ENCODE assay signal across 1 cellular context in genomic region chr1:205749826-205750682, GRCh38.
TF ChIP-seq lines count a peak whose summit lies in the region.

Gene NUCKS1 (minus strand): TSS chr1:205750182. CDS start chr1:205749973, 209 bp downstream.

TF ChIP-seq in GM12878, 131 proteins besides CTCF, POLR2A, EP300 and RAD21 (continued from another document and continues in another):
- no peak for TF ChIP-seq BCL3 (IDR thresholded peaks at IDR 0.05; ENCODE audit: borderline replicate concordance, insufficient read depth, low read depth, low read length, poor library complexity, severe bottlenecking)
- TF ChIP-seq DPF2 (IDR thresholded peaks at IDR 0.05), result peak; percentile 47; the same call in 1 of the 2 replicates
- TF ChIP-seq CHD2 (IDR thresholded peaks at IDR 0.05; ENCODE audit: borderline replicate concordance, low read depth, low read length), result peak; percentile 83
- peak; percentile 92 for TF ChIP-seq RELA (IDR thresholded peaks at IDR 0.05; ENCODE audit: borderline replicate concordance, partially characterized antibody)
- peak; percentile 51 for TF ChIP-seq FOS (IDR thresholded peaks at IDR 0.05; ENCODE audit: borderline replicate concordance, extremely low read depth, insufficient read length)
- TF ChIP-seq EED (IDR thresholded peaks at IDR 0.05; ENCODE audit: low read depth), result no peak
- peak; percentile 91 for TF ChIP-seq RELB (IDR thresholded peaks at IDR 0.05; ENCODE audit: low read depth)
- TF ChIP-seq IRF5 (IDR thresholded peaks at IDR 0.05; ENCODE audit: borderline replicate concordance), result no peak
- no peak for TF ChIP-seq PRDM15 (CRISPR knock-in tag; IDR thresholded peaks at IDR 0.05)
- no peak for TF ChIP-seq SIX5 (IDR thresholded peaks at IDR 0.05; ENCODE audit: low read depth, low read length, severe bottlenecking)
- no peak for TF ChIP-seq TBL1XR1 (IDR thresholded peaks at IDR 0.05; ENCODE audit: low read depth, low read length)
- TF ChIP-seq ZNF207 (IDR thresholded peaks at IDR 0.05; ENCODE audit: borderline replicate concordance), result peak; percentile 74; the same call in 1 of the 2 replicates
- TF ChIP-seq BCL11A (IDR thresholded peaks at IDR 0.05; ENCODE audit: low read depth, low read length), result no peak
- peak; percentile 73; the same call in 1 of the 2 replicates for TF ChIP-seq CREM (IDR thresholded peaks at IDR 0.05; ENCODE audit: low read depth)
- TF ChIP-seq FOXM1 (IDR thresholded peaks at IDR 0.05; ENCODE audit: low read depth, low read length), result peak; percentile 98
- no peak for TF ChIP-seq BCLAF1 (IDR thresholded peaks at IDR 0.05)
- TF ChIP-seq ZNF592 (IDR thresholded peaks at IDR 0.05), result peak; percentile 74; the same call in 1 of the 2 replicates
- TF ChIP-seq MAX (IDR thresholded peaks at IDR 0.05; ENCODE audit: low read depth, low read length), result peak; percentile 54; the same call in 1 of the 2 replicates
- TF ChIP-seq HDAC6 (IDR thresholded peaks at IDR 0.05; ENCODE audit: unreplicated experiment), result no peak
- peak; percentile 93 for TF ChIP-seq NBN (IDR thresholded peaks at IDR 0.05)
- TF ChIP-seq ATF2 (IDR thresholded peaks at IDR 0.05; ENCODE audit: low read length), result no peak
- TF ChIP-seq IRF4 (IDR thresholded peaks at IDR 0.05; ENCODE audit: low read depth, low read length), result peak; percentile 77
- no peak for TF ChIP-seq ASH2L (IDR thresholded peaks at IDR 0.05; ENCODE audit: borderline replicate concordance, low read depth)
- no peak for TF ChIP-seq KDM1A (IDR thresholded peaks at IDR 0.05; ENCODE audit: borderline replicate concordance)
- TF ChIP-seq STAT3 (IDR thresholded peaks at IDR 0.05; ENCODE audit: low read depth, low read length), result no peak
- TF ChIP-seq NFYA (IDR thresholded peaks at IDR 0.05; ENCODE audit: borderline replicate concordance, low read depth, low read length), result peak; percentile 18; the same call in 1 of the 2 replicates
- TF ChIP-seq SMARCA5 (IDR thresholded peaks at IDR 0.05), result peak; percentile 87; the same call in 1 of the 2 replicates
- peak; percentile 92 for TF ChIP-seq CREB1 (IDR thresholded peaks at IDR 0.05; ENCODE audit: low read depth)
- TF ChIP-seq SIN3A (IDR thresholded peaks at IDR 0.05; ENCODE audit: low read depth, low read length), result no peak
- 0 out of 2 replicates have a peak, but pooled peaks have one; percentile 11 for TF ChIP-seq JUNB (IDR thresholded peaks at IDR 0.05)
- TF ChIP-seq JUND (IDR thresholded peaks at IDR 0.05; ENCODE audit: low read depth, low read length), result no peak
- no peak for TF ChIP-seq EZH2 (IDR thresholded peaks at IDR 0.05; ENCODE audit: borderline replicate concordance, control insufficient read depth, low read depth, low read length)
- TF ChIP-seq NFIC (IDR thresholded peaks at IDR 0.05; ENCODE audit: low read depth, low read length), result peak; percentile 77; the same call in 1 of the 2 replicates
- TF ChIP-seq BACH1 (IDR thresholded peaks at IDR 0.05; ENCODE audit: borderline replicate concordance), result no peak
- TF ChIP-seq MXI1 (IDR thresholded peaks at IDR 0.05; ENCODE audit: low read depth, low read length), result no peak
- peak; percentile 91 for TF ChIP-seq ZNF622 (IDR thresholded peaks at IDR 0.05)
- peak; percentile 55 for TF ChIP-seq POLR2AphosphoS5 (IDR thresholded peaks at IDR 0.05; ENCODE audit: low read length)
- TF ChIP-seq BRCA1 (IDR thresholded peaks at IDR 0.05; ENCODE audit: low read depth, low read length), result no peak
- peak; percentile 84 for TF ChIP-seq NR2C1 (IDR thresholded peaks at IDR 0.05)
